In genomic region chr19:1865172-1866010, GRCh38 we compare ENCODE assay signal across 9 cellular contexts. TPM values are rescaled to one million over a fixed set of nuclear protein-coding genes. Genes with fewer than 3 reads are reported as not detected.
DNase-seq lines count a peak whose midpoint lies in the region; ATAC-seq and TF ChIP-seq lines count a peak whose summit lies in the region.
"Had no signal": no experiment of that assay in that cellular context is flagged by ENCODE, and none has a peak within 500 bp of the region (broad histone marks: within the 10 kb centered on the region; RNA-seq: fewer than 3 reads in every experiment).

No MANE protein-coding gene starts in this region.

- H3K9ac ChIP-seq in GM23248 (peak overlapping the region; percentile 96), skeletal muscle tissue (ENCODE audit: low read depth in 1 of 3, low read length in 3 of 3) (peak overlapping the region; percentile 51 to 75 (median 69))

- no peak for TF ChIP-seq CTCF in VCaP (conservative IDR thresholded peaks at IDR 0.05)
- TF ChIP-seq CTCF in fibroblast of villous mesenchyme (IDR thresholded peaks at IDR 0.05; ENCODE audit: insufficient read depth, low read depth, low read length): no peak
- no peak for TF ChIP-seq CTCF in GM10248 (IDR thresholded peaks at IDR 0.05; ENCODE audit: control extremely low read depth, extremely low read depth, low read depth, missing control alignments)

- no peaks in the 10 kb centered on the region for H3K9me3 ChIP-seq in GM23248 (ENCODE audit: low read depth)
- H3K9me3 ChIP-seq in skeletal muscle tissue (ENCODE audit: control insufficient read depth in 3 of 3, low read length in 3 of 3): no peaks in the 10 kb centered on the region
- H3K9me3 ChIP-seq: mucosa of descending colon had no signal

- no peaks in the 10 kb centered on the region for H3F3A ChIP-seq in GM23248 (ENCODE audit: insufficient read depth)

- H3K36me3 ChIP-seq in GM23248 (ENCODE audit: low read depth) (no peaks in the 10 kb centered on the region), skeletal muscle tissue (ENCODE audit: control insufficient read depth in 3 of 3, insufficient read depth in 3 of 3, low read length in 3 of 3) (no peaks in the 10 kb centered on the region)

- H3K4me1 ChIP-seq in GM23248 (ENCODE audit: insufficient read depth) (no peaks in the 10 kb centered on the region), skeletal muscle tissue (ENCODE audit: control insufficient read depth in 3 of 3, insufficient read depth in 3 of 3, low read length in 3 of 3) (peaks cover 12 to 24% (median 16%) of the 10 kb centered on the region in 3 donors)

- DNase-seq in GM23248: no peak
- DNase-seq in fibroblast of villous mesenchyme (ENCODE audit: low read depth): no peak
- DNase-seq in GM10248 (ENCODE audit: extremely low spot score): no peak
- DNase-seq in NCI-H510A (lab: John Stamatoyannopoulos, UW): no peak

- POLR2A ChIA-PET in GM10248 (lab: Yijun Ruan, JAX): interaction anchor here (0.5 to 1.4 kb wide), 6 partner anchors 10 to 610 kb away, joined by 3 to 7 read pairs (median 5); partner anchors contain the start of genes ABHD17A and GADD45B

- H3K4me2 ChIP-seq in GM23248 (ENCODE audit: unreplicated experiment): peak overlapping the region; percentile 87

- H3K27ac ChIP-seq in GM23248 (peak overlapping the region; percentile 92), VCaP (peak overlapping the region; percentile 96), skeletal muscle tissue (ENCODE audit: low read depth, low read length) (peak overlapping the region; percentile 83)

- H3K27me3 ChIP-seq in GM23248 (replicated peaks; ENCODE audit: insufficient read depth) (no peaks in the 10 kb centered on the region), skeletal muscle tissue (ENCODE audit: control insufficient read depth in 3 of 3, insufficient read depth in 3 of 3, low read length in 3 of 3) (peaks cover 0 to 4% (median 0%) of the 10 kb centered on the region in 3 donors)

- no peaks in the 10 kb centered on the region for H4K20me1 ChIP-seq in GM23248 (ENCODE audit: insufficient read depth)

- H3K4me3 ChIP-seq in GM23248 (peak overlapping the region; percentile 90), fibroblast of villous mesenchyme (ENCODE audit: low read depth, low read length) (peak overlapping the region; percentile 81), skeletal muscle tissue (ENCODE audit: low read length in 3 of 3) (peak overlapping the region in 1 of 3 donors; percentile 71)

- peaks cover 52% of the 10 kb centered on the region for H3K79me2 ChIP-seq in GM23248 (ENCODE audit: insufficient read depth)

- WGBS in GM23248 (ENCODE audit: low coverage in 1 of 2, low lambda C conversion rate in 2 of 2, missing lambda C conversion rate in 2 of 2), 2 experiments: 87% methylated on average over 15 to 17 of the region's 17 CpGs

- H3K9me2 ChIP-seq in GM23248 (ENCODE audit: insufficient read depth): no peaks in the 10 kb centered on the region

- CTCF ChIA-PET in GM10248 (lab: Yijun Ruan, JAX): interaction anchor here (0.8 to 1.6 kb wide), 14 partner anchors 10 to 246 kb away, joined by 3 to 23 read pairs (median 3); partner anchors contain the start of genes ADAT3, REXO1 and SCAMP4

- peak overlapping the region; percentile 84 for H2AFZ ChIP-seq in GM23248

- in situ Hi-C loops in GM23248 (cut with MboI): no loop called here

- ATAC-seq in HG03432 (IDR thresholded peaks at IDR 0.05; ENCODE audit: unreplicated experiment): no peak
- ATAC-seq in HG03378 (IDR thresholded peaks at IDR 0.05; ENCODE audit: unreplicated experiment): no peak

RNA-seq across cellular contexts. Expression of gene KLF16, which starts 2.0 kb away (rescaled TPM):
- total RNA-seq in GM23248 (2014; rRNA removed; shearing (Covaris generic)): 8.9 and 11.0 TPM in 2 replicates
- polyA plus RNA-seq in GM23248 (2016; fragmentation: Nextera tagmentation; extraction: Ambion mirVana): 4.2 and 4.6 TPM in 2 replicates
- total RNA-seq in fibroblast of villous mesenchyme: 10.4 and 16.8 TPM in 2 replicates
- total RNA-seq in skeletal muscle tissue: 2.6 TPM

RNA-seq across cellular contexts. Expression of gene REXO1, which starts 17.1 kb away (rescaled TPM):
- total RNA-seq in GM23248 (2014; rRNA removed; shearing (Covaris generic)): 4.2 and 5.2 TPM in 2 replicates
- polyA plus RNA-seq in GM23248 (2016; fragmentation: Nextera tagmentation; extraction: Ambion mirVana): 4.2 and 4.9 TPM in 2 replicates
- total RNA-seq in fibroblast of villous mesenchyme (11.2 and 15.8 TPM in 2 replicates), skeletal muscle tissue (5.7 TPM)

RNA-seq across cellular contexts. Expression of gene ABHD17A, which starts 19.9 kb away (rescaled TPM):
- total RNA-seq in GM23248 (2014; rRNA removed; shearing (Covaris generic)): 147 and 157 TPM in 2 replicates
- polyA plus RNA-seq in GM23248 (2016; fragmentation: Nextera tagmentation; extraction: Ambion mirVana): 37.6 and 39.4 TPM in 2 replicates
- total RNA-seq in fibroblast of villous mesenchyme (45.8 and 62.2 TPM in 2 replicates), skeletal muscle tissue (52.7 TPM)

RNA-seq across cellular contexts. Expression of gene ADAT3, which starts 39.8 kb away (rescaled TPM):
- total RNA-seq in GM23248 (2014; rRNA removed; shearing (Covaris generic)): 0.22 and 3.2 TPM in 2 replicates
- 2.4 and 3.2 TPM in 2 replicates for polyA plus RNA-seq in GM23248 (2016; fragmentation: Nextera tagmentation; extraction: Ambion mirVana)
- total RNA-seq in fibroblast of villous mesenchyme: 3.9 and 4.5 TPM in 2 replicates
- 1.0 TPM for total RNA-seq in skeletal muscle tissue

RNA-seq across cellular contexts. Expression of gene SCAMP4, which starts 39.8 kb away (rescaled TPM):
- 110 and 185 TPM in 2 replicates for total RNA-seq in GM23248 (2014; rRNA removed; shearing (Covaris generic))
- 73.9 and 81.9 TPM in 2 replicates for polyA plus RNA-seq in GM23248 (2016; fragmentation: Nextera tagmentation; extraction: Ambion mirVana)
- 40.6 and 49.2 TPM in 2 replicates for total RNA-seq in fibroblast of villous mesenchyme
- total RNA-seq in skeletal muscle tissue: 8.9 TPM
